8 cellular contexts compared by ENCODE assay signal in genomic region chrX:107825698-107826285, GRCh38. TPM values are rescaled to one million over a fixed set of nuclear protein-coding genes. Genes with fewer than 3 reads are reported as not detected.
DNase-seq lines count a peak whose midpoint lies in the region; ATAC-seq, FAIRE-seq and TF ChIP-seq lines count a peak whose summit lies in the region.

TSS of gene MID2 (plus strand) at chrX:107825866. CDS start at chrX:107826427, 561 bp downstream.

- 3% methylated on average over 27 of the region's 43 CpGs; no CpG with 5 or more reads in 1 of the 2 experiments for WGBS in H1 (ENCODE audit: extremely low coverage in 1 of 2, insufficient coverage in 1 of 2, insufficient read length in 1 of 2, insufficient replicate concordance in 2 of 2, low coverage in 1 of 2, low lambda C conversion rate in 2 of 2, missing lambda C conversion rate in 1 of 2), 2 experiments
- WGBS in mesodermal cell (ENCODE audit: insufficient coverage in 2 of 2), 2 experiments = 0% methylated on average over 2 to 6 of the region's 43 CpGs

- H3K23me2 ChIP-seq in H1 (ENCODE audit: low read depth, low read length) = peaks cover 5% of the 10 kb centered on the region; the same call in 1 of the 2 replicates

- no peak for FAIRE-seq in H1 (lab: Jason Lieb, UNC)

- no peak within 1 kb of the TSS for H2BK5ac ChIP-seq in H1 (ENCODE audit: low read depth, low read length)

- no peak for TF ChIP-seq POLR2A in H1 (IDR thresholded peaks at IDR 0.05; ENCODE audit: control extremely low read depth in 1 of 2, low read depth in 2 of 2, low read length in 2 of 2)

- peak within 1 kb of the TSS; percentile 71 to 78 for H3K4me2 ChIP-seq in H1 (ENCODE audit: insufficient read depth in 1 of 2, low read depth in 2 of 2, low read length in 2 of 2)

- H2BK20ac ChIP-seq in H1 (ENCODE audit: low read length) = no peak within 1 kb of the TSS

- CTCF ChIA-PET in CD4-positive, alpha-beta memory T cell (lab: Charles Lee; ENCODE audit: partially characterized antibody) = interaction anchor here (1.0 to 1.3 kb wide), 4 partner anchors 49 to 827 kb away, joined by 3 to 6 read pairs (median 4); no protein-coding TSS in a partner anchor
- CTCF ChIA-PET in activated CD4-positive, alpha-beta memory T cell treated with anti-CD3 and anti-CD28 coated beads, Interleukin-2, amount 10 ng/mL, durations not matched to agents 7 days and 5 days (lab: Charles Lee) = interaction anchor here (1.2 kb wide), 1 partner anchor 49 kb away, joined by 4 read pairs; the partner anchor contains the start of gene NCBP2L
- CTCF ChIA-PET in H1 (lab: Charles Lee; ENCODE audit: partially characterized antibody) = interaction anchor here (0.9 to 1.1 kb wide), 2 partner anchors 50 to 266 kb away, joined by 3 to 4 read pairs; partner anchors contain the start of genes ATG4A and PSMD10

- no peaks in the 10 kb centered on the region for H4K20me1 ChIP-seq in H1 (replicated peaks in 1 of 2; ENCODE audit: control insufficient read depth in 1 of 2, insufficient read depth in 2 of 2, low read length in 2 of 2)

- H4K8ac ChIP-seq in H1 (ENCODE audit: extremely low read depth, insufficient read depth, low read length) = no peak within 1 kb of the TSS

- H4K5ac ChIP-seq in H1 (ENCODE audit: insufficient read length, low read depth, low read length) = no peak within 1 kb of the TSS

- TF ChIP-seq EP300 in H1 (IDR thresholded peaks at IDR 0.05; ENCODE audit: borderline replicate concordance in 1 of 2, low read depth in 2 of 2, low read length in 2 of 2) = no peak

- H3K27ac ChIP-seq in CD4-positive, alpha-beta memory T cell (ENCODE audit: low read depth, low read length) = peak within 1 kb of the TSS; percentile 52
- no peak within 1 kb of the TSS for H3K27ac ChIP-seq in H1 (ENCODE audit: low read depth, low read length)
- H3K27ac ChIP-seq in mesodermal cell (ENCODE audit: low read depth, low read length, severe bottlenecking) = no peak within 1 kb of the TSS

- peaks cover 0 to 1% of the 10 kb centered on the region in 2 donors for H3K27me3 Mint-ChIP-seq in CD4-positive, alpha-beta memory T cell
- peaks cover 2% of the 10 kb centered on the region for H3K27me3 Mint-ChIP-seq in activated CD4-positive, alpha-beta memory T cell treated with anti-CD3 and anti-CD28 coated beads, Interleukin-2, amount 10 ng/mL, durations not matched to agents 7 days and 5 days

- H2BK12ac ChIP-seq in H1 (ENCODE audit: low read depth, low read length) = no peak within 1 kb of the TSS

- no peak within 1 kb of the TSS for H3K23ac ChIP-seq in H1 (ENCODE audit: insufficient read length)

- no peaks in the 10 kb centered on the region for H3K36me3 ChIP-seq in CD4-positive, alpha-beta memory T cell (ENCODE audit: insufficient read depth, low read length)
- H3K36me3 ChIP-seq in H1 (ENCODE audit: control insufficient read depth in 2 of 4, insufficient read depth in 4 of 4, low read length in 3 of 4) (no peaks in the 10 kb centered on the region), mesodermal cell (ENCODE audit: control insufficient read depth, insufficient read depth, low read length) (no peaks in the 10 kb centered on the region)

- intact Hi-C loops in CD4-positive, alpha-beta memory T cell (cut with micrococcal nuclease) = loop anchor here (5.0 kb wide), 2 partner anchors 48 to 108 kb away; partner anchors contain the start of genes NCBP2L and TSC22D3

- peaks cover 19% of the 10 kb centered on the region for H3K4me1 ChIP-seq in CD4-positive, alpha-beta memory T cell (ENCODE audit: insufficient read depth, low read length)
- H3K4me1 ChIP-seq in H1 (replicated peaks in 1 of 4; ENCODE audit: control insufficient read depth in 3 of 4, insufficient read depth in 4 of 4, low read length in 3 of 4) (no peaks in the 10 kb centered on the region), mesodermal cell (ENCODE audit: control insufficient read depth, insufficient read depth, low read length, poor library complexity, severe bottlenecking) (no peaks in the 10 kb centered on the region)

- no peak for TF ChIP-seq CTCF in H1 (IDR thresholded peaks at IDR 0.05; ENCODE audit: control extremely low read depth in 1 of 3, insufficient read depth in 1 of 3, low read depth in 1 of 3, low read length in 3 of 3)

- H3K9me3 ChIP-seq in CD4-positive, alpha-beta memory T cell (ENCODE audit: control insufficient read depth in 1 of 2, low read length in 2 of 2) = no peaks in the 10 kb centered on the region
- H3K9me3 ChIP-seq in H1 (ENCODE audit: insufficient read depth in 2 of 2, low read depth in 1 of 2, low read length in 1 of 2) = no peaks in the 10 kb centered on the region
- no peaks in the 10 kb centered on the region for H3K9me3 ChIP-seq in mesodermal cell (ENCODE audit: control insufficient read depth, low read length)

- no peaks in the 10 kb centered on the region for H3K9me3 Mint-ChIP-seq in CD4-positive, alpha-beta memory T cell
- H3K9me3 Mint-ChIP-seq in activated CD4-positive, alpha-beta memory T cell treated with anti-CD3 and anti-CD28 coated beads, Interleukin-2, amount 10 ng/mL, durations not matched to agents 7 days and 5 days = no peaks in the 10 kb centered on the region

- no peak within 1 kb of the TSS; the same call in 1 of the 2 replicates for H3K18ac ChIP-seq in H1 (ENCODE audit: extremely low read depth, low read length)

- H3K14ac ChIP-seq in H1 (ENCODE audit: insufficient read length) = no peak within 1 kb of the TSS

- no peak within 1 kb of the TSS for H3K9ac ChIP-seq in H1 (replicated peaks in 1 of 4; ENCODE audit: extremely low read depth in 1 of 4, low read depth in 3 of 4, low read length in 3 of 4)

- H2AFZ ChIP-seq in H1 (ENCODE audit: low read length) = no peak within 1 kb of the TSS

- DNase-seq in CD4-positive, alpha-beta memory T cell = peak; percentile 56 to 77 (median 60)
- DNase-seq in NCI-H1105 (lab: John Stamatoyannopoulos, UW) (peak; percentile 23), H1 (ENCODE audit: low read depth in 1 of 2, low spot score in 2 of 2) (peak in 1 of 2 experiments; percentile 58), GM19238 (ENCODE audit: insufficient read length, low spot score) (no peak)
- peak; percentile 50 for DNase-seq in activated CD4-positive, alpha-beta memory T cell treated with anti-CD3 and anti-CD28 coated beads, Interleukin-2, amount 10 ng/mL, durations not matched to agents 7 days and 5 days
- DNase-seq in stimulated activated CD8-positive, alpha-beta memory T cell treated with anti-CD3 and anti-CD28 coated beads, Interleukin-4, amount 100 ng/mL, for 48 hours = peak; percentile 58

- H3K4me3 Mint-ChIP-seq in CD4-positive, alpha-beta memory T cell = peak within 1 kb of the TSS; percentile 83 to 93 (median 86)
- peak within 1 kb of the TSS; percentile 77 for H3K4me3 Mint-ChIP-seq in activated CD4-positive, alpha-beta memory T cell treated with anti-CD3 and anti-CD28 coated beads, Interleukin-2, amount 10 ng/mL, durations not matched to agents 7 days and 5 days

- peaks cover 26 to 53% (median 35%) of the 10 kb centered on the region in 4 donors for H3K4me1 Mint-ChIP-seq in CD4-positive, alpha-beta memory T cell
- H3K4me1 Mint-ChIP-seq in activated CD4-positive, alpha-beta memory T cell treated with anti-CD3 and anti-CD28 coated beads, Interleukin-2, amount 10 ng/mL, durations not matched to agents 7 days and 5 days = peaks cover 23% of the 10 kb centered on the region

- H3K4me3 ChIP-seq in CD4-positive, alpha-beta memory T cell (ENCODE audit: low read length in 2 of 2) = peak within 1 kb of the TSS in 1 of 2 donors; percentile 49
- H3K4me3 ChIP-seq in H1 (ENCODE audit: extremely low read depth in 1 of 4, insufficient read depth in 2 of 4, low read depth in 3 of 4, low read length in 4 of 4) = peak within 1 kb of the TSS; percentile 33 to 64 (median 40)
- peak within 1 kb of the TSS; percentile 42 for H3K4me3 ChIP-seq in mesodermal cell (ENCODE audit: extremely low read depth, insufficient read depth, low read length, poor library complexity, severe bottlenecking)

- POLR2A ChIA-PET in CD4-positive, alpha-beta memory T cell (lab: Charles Lee; ENCODE audit: partially characterized antibody) = interaction anchor here (0.9 to 1.9 kb wide), 11 partner anchors 11 to 266 kb away, joined by 3 to 13 read pairs (median 4); partner anchors contain the start of gene ATG4A
- POLR2A ChIA-PET in activated CD4-positive, alpha-beta memory T cell treated with anti-CD3 and anti-CD28 coated beads, Interleukin-2, amount 10 ng/mL, durations not matched to agents 7 days and 5 days (lab: Charles Lee) = interaction anchor here (0.8 to 1.7 kb wide), 4 partner anchors 10 to 197 kb away, joined by 3 to 9 read pairs (median 4); partner anchors contain the start of gene PRPS1
- POLR2A ChIA-PET in H1 (lab: Charles Lee; ENCODE audit: partially characterized antibody) = no interaction called here

- H2BK15ac ChIP-seq in H1 (ENCODE audit: low read length) = no peak within 1 kb of the TSS

- peak within 1 kb of the TSS; percentile 68 to 93 (median 90) for H3K27ac Mint-ChIP-seq in CD4-positive, alpha-beta memory T cell
- H3K27ac Mint-ChIP-seq in activated CD4-positive, alpha-beta memory T cell treated with anti-CD3 and anti-CD28 coated beads, Interleukin-2, amount 10 ng/mL, durations not matched to agents 7 days and 5 days = no peak within 1 kb of the TSS

- no peak within 1 kb of the TSS for H2BK120ac ChIP-seq in H1 (replicated peaks; ENCODE audit: low read depth, low read length)

- no peaks in the 10 kb centered on the region for H3K79me2 ChIP-seq in H1 (ENCODE audit: control insufficient read depth in 1 of 2, insufficient read depth in 2 of 2, low read length in 2 of 2)

- H4K91ac ChIP-seq in H1 (replicated peaks; ENCODE audit: insufficient read length, low read length) = no peak within 1 kb of the TSS

- H3K79me1 ChIP-seq in H1 (ENCODE audit: low read depth, low read length) = no peaks in the 10 kb centered on the region

- no peak within 1 kb of the TSS for H2AK5ac ChIP-seq in H1 (ENCODE audit: low read depth, low read length)

- peaks cover 0 to 1% of the 10 kb centered on the region in 2 donors for H3K36me3 Mint-ChIP-seq in CD4-positive, alpha-beta memory T cell
- no peaks in the 10 kb centered on the region for H3K36me3 Mint-ChIP-seq in activated CD4-positive, alpha-beta memory T cell treated with anti-CD3 and anti-CD28 coated beads, Interleukin-2, amount 10 ng/mL, durations not matched to agents 7 days and 5 days (ENCODE audit: low read depth)

- no peak for TF ChIP-seq RAD21 in H1 (IDR thresholded peaks at IDR 0.05 in 1 of 2, conservative IDR thresholded peaks at IDR 0.05 in 1 of 2; ENCODE audit: low read depth in 2 of 2, low read length in 2 of 2)

- no peak within 1 kb of the TSS for H3K56ac ChIP-seq in H1 (replicated peaks; ENCODE audit: insufficient read length, low read depth, low read length)

- H3K4ac ChIP-seq in H1 (replicated peaks; ENCODE audit: insufficient read length, low read depth, low read length) = no peak within 1 kb of the TSS

- no peaks in the 10 kb centered on the region for H3K27me3 ChIP-seq in CD4-positive, alpha-beta memory T cell (ENCODE audit: insufficient read depth, low read length)
- peaks cover 4 to 12% (median 9%) of the 10 kb centered on the region in 4 experiments for H3K27me3 ChIP-seq in H1 (replicated peaks in 1 of 4; ENCODE audit: control insufficient read depth in 3 of 4, extremely low read depth in 1 of 4, insufficient read depth in 3 of 4, low read length in 3 of 4)

- peak; percentile 46 for ATAC-seq in GM21723 (IDR thresholded peaks at IDR 0.05; ENCODE audit: unreplicated experiment)

RNA-seq across cellular contexts. Expression of gene MID2, which starts in this region (rescaled TPM):
- total RNA-seq in CD4-positive, alpha-beta memory T cell = 10 to 100 TPM; 18.6 to 20.0 TPM
- 10 to 100 TPM in 1 of 2 donors, 1 to 10 TPM in 1; 8.8 to 11.4 TPM for polyA plus RNA-seq in CD4-positive, alpha-beta memory T cell
- 1 to 10 TPM; 4.1 to 4.5 TPM for total RNA-seq in activated CD4-positive, alpha-beta memory T cell treated with anti-CD3 and anti-CD28 coated beads, Interleukin-2, amount 10 ng/mL, durations not matched to agents 7 days and 5 days
- total RNA-seq in H1 (2021; fragmentation: NEBNext Ultra II Directional; extraction: Animal tissue kit (Norgen Biotek cat#: 25700)) = 1.6 and 1.7 TPM in 2 replicates
- polyA plus RNA-seq in H1 (2011; rRNA removed) = 0.98 and 1.3 TPM in 2 replicates
- 0.90 TPM for polyA plus RNA-seq in H1 (2011; cell fraction: cytosol; rRNA removed)
- 1.5 TPM for polyA plus RNA-seq in H1 (2011; cell fraction: nucleus; rRNA removed)
- 0.66 to 1.5 TPM (median 1.0 TPM) in 4 replicates for polyA plus RNA-seq in H1 (2012, experiment 1 of 2)
- 0.25 TPM for polyA plus RNA-seq in H1 (2012, experiment 2 of 2)
- polyA plus RNA-seq in H1 (2013, experiment 1 of 2) = 0.59 TPM
- 0.53 TPM for polyA plus RNA-seq in H1 (2013, experiment 2 of 2)
- polyA minus RNA-seq in H1 (2011; rRNA and poly(A)+ RNA removed) = 5.5 and 9.0 TPM in 2 replicates
- polyA minus RNA-seq in H1 (2011; cell fraction: cytosol; rRNA and poly(A)+ RNA removed) = 2.6 TPM
- polyA minus RNA-seq in H1 (2011; cell fraction: nucleus; rRNA and poly(A)+ RNA removed) = 5.0 TPM
- polyA plus RNA-seq in mesodermal cell (2013, experiment 1 of 2) = 6.1 TPM
- polyA plus RNA-seq in mesodermal cell (2013, experiment 2 of 2) = 4.3 TPM
